In genomic region chr4:4867745-4868505, GRCh38 we compare ENCODE assay signal across 26 cellular contexts. TPM values are rescaled to one million over a fixed set of nuclear protein-coding genes. Genes with fewer than 3 reads are reported as not detected.
DNase-seq lines count a peak whose midpoint lies in the region; ATAC-seq and TF ChIP-seq lines count a peak whose summit lies in the region.
"Had no signal": no experiment of that assay in that cellular context is flagged by ENCODE, and none has a peak within 500 bp of the region (broad histone marks: within the 10 kb centered on the region; RNA-seq: fewer than 3 reads in every experiment).

No MANE protein-coding gene starts in this region.

- H3K27ac Mint-ChIP-seq in GM23338 (no peak overlapping the region), endodermal cell (no peak overlapping the region)
- H3K27ac Mint-ChIP-seq: activated B cell treated with CpG ODN at 0.5 μM for 24 hours had no signal

- H3K27ac ChIP-seq in GM23338 (ENCODE audit: low read depth): no peak overlapping the region
- H3K27ac ChIP-seq in endodermal cell (ENCODE audit: low read depth, low read length): no peak overlapping the region
- peak overlapping the region; percentile 91 for H3K27ac ChIP-seq in trophoblast cell (ENCODE audit: low read depth, low read length)
- H3K27ac ChIP-seq: ascending aorta, cardiac muscle cell, coronary artery, prostate gland, testis had no signal

- peak overlapping the region; percentile 69 for H4K91ac ChIP-seq in trophoblast cell (ENCODE audit: low read depth, low read length)

- H3K4ac ChIP-seq in trophoblast cell (ENCODE audit: low read depth, low read length): peak overlapping the region; percentile 10

- H2AFZ ChIP-seq in GM23338: no peak overlapping the region
- H2AFZ ChIP-seq in trophoblast cell (ENCODE audit: insufficient read depth, low read length, poor library complexity): peak overlapping the region; percentile 46

- peak overlapping the region; percentile 62 for H3K14ac ChIP-seq in trophoblast cell (ENCODE audit: low read length)

- H3K27me3 ChIP-seq in GM23338 (ENCODE audit: insufficient read depth) (peaks cover 100% of the 10 kb centered on the region), endodermal cell (ENCODE audit: control insufficient read depth, insufficient read depth, low read length, poor library complexity, severe bottlenecking) (peaks cover 100% of the 10 kb centered on the region), trophoblast cell (ENCODE audit: insufficient read depth, low read length) (peaks cover 55% of the 10 kb centered on the region)
- H3K27me3 ChIP-seq: MG63, testis had no signal

- H3K4me1 Mint-ChIP-seq in GM23338 (peaks cover 43% of the 10 kb centered on the region), endodermal cell (peaks cover 22% of the 10 kb centered on the region)

- peak overlapping the region; percentile 10 for H2AK5ac ChIP-seq in trophoblast cell (ENCODE audit: low read length)

- H2BK5ac ChIP-seq in trophoblast cell (ENCODE audit: low read depth, low read length, poor library complexity): peak overlapping the region; percentile 60

- H3K27me3 Mint-ChIP-seq in GM23338 (ENCODE audit: insufficient read depth, low read depth, poor library complexity) (peaks cover 28% of the 10 kb centered on the region), endodermal cell (ENCODE audit: insufficient read depth) (peaks cover 27% of the 10 kb centered on the region)

- H4K8ac ChIP-seq in trophoblast cell (ENCODE audit: low read depth, low read length): peak overlapping the region; percentile 79

- H2BK120ac ChIP-seq in trophoblast cell (ENCODE audit: insufficient read depth, low read length, poor library complexity): peak overlapping the region; percentile 34

- H3K9ac ChIP-seq in endodermal cell (ENCODE audit: extremely low read depth, low read length, poor library complexity, severe bottlenecking): no peak overlapping the region
- H3K9ac ChIP-seq in trophoblast cell (ENCODE audit: low read length): no peak overlapping the region

- no peaks in the 10 kb centered on the region; the same call in 2 of the 3 replicates for H3K36me3 Mint-ChIP-seq in GM23338 (ENCODE audit: low read depth)
- no peaks in the 10 kb centered on the region for H3K36me3 Mint-ChIP-seq in endodermal cell (ENCODE audit: low read depth)

- DNase-seq in NCI-H82 (lab: John Stamatoyannopoulos, UW) (peak; percentile 25), NCI-H82 treated with DMSO at 0.1 percent for 48 hours (lab: John Stamatoyannopoulos, UW; ENCODE audit: unreplicated experiment) (no peak), GM23338 (ENCODE audit: low spot score) (no peak), endodermal cell (peak; percentile 46), trophoblast cell (no peak), NAMALWA (ENCODE audit: low spot score) (no peak), RPMI8226 (no peak)
- DNase-seq: 8988T; activated B cell treated with CpG ODN at 0.5 μM for 24 hours; activated gamma-delta T cell treated with Interleukin-2 at 50 U/mL for 16 hours; DMS79; effector CD8-positive, alpha-beta T cell; GDM1; KG1; MG63; NCI-H2029; NCI-H226; stimulated activated naive B cell treated with anti-CD40 and anti-IgM and Interleukin-4, amounts not matched to agents 10 μg/mL and 1 μg/mL and 100 μg/mL, for 72 hours had no signal

- H3K18ac ChIP-seq in trophoblast cell (ENCODE audit: low read length): peak overlapping the region; percentile 77

- peak overlapping the region; percentile 12 for H3K23ac ChIP-seq in trophoblast cell (ENCODE audit: low read length)

- H3K9me3 ChIP-seq in endodermal cell (ENCODE audit: control insufficient read depth, low read length): no peaks in the 10 kb centered on the region
- H3K9me3 ChIP-seq in trophoblast cell (ENCODE audit: insufficient read depth, low read depth, low read length): no peaks in the 10 kb centered on the region
- H3K9me3 ChIP-seq: ascending aorta, MG63, prostate gland, testis, uterus had no signal

- H3K79me2 ChIP-seq in GM23338 (replicated peaks; ENCODE audit: insufficient read depth) (no peaks in the 10 kb centered on the region), trophoblast cell (ENCODE audit: control insufficient read depth, insufficient read depth, low read length, poor library complexity) (no peaks in the 10 kb centered on the region)

- WGBS in endodermal cell (ENCODE audit: insufficient coverage in 1 of 2, insufficient read length in 1 of 2), 2 experiments: 8 to 13% methylated on average over 10 to 25 of the region's 28 CpGs
- WGBS in trophoblast cell (ENCODE audit: extremely low coverage, insufficient coverage, insufficient read length): no CpG with 5 or more reads among the region's 28 CpGs

- no peak overlapping the region for H3K4me3 Mint-ChIP-seq in GM23338
- H3K4me3 Mint-ChIP-seq in endodermal cell: no peak overlapping the region
- H3K4me3 Mint-ChIP-seq: activated B cell treated with CpG ODN at 0.5 μM for 24 hours; stimulated activated naive B cell treated with anti-CD40 and anti-IgM and Interleukin-4, amounts not matched to agents 10 μg/mL and 1 μg/mL and 100 μg/mL, for 72 hours had no signal

- H3K9me2 ChIP-seq in GM23338 (ENCODE audit: insufficient read depth): no peaks in the 10 kb centered on the region

- H3F3A ChIP-seq in GM23338 (replicated peaks; ENCODE audit: low read depth): peaks cover 8% of the 10 kb centered on the region

- peaks cover 5% of the 10 kb centered on the region; the same call in 1 of the 3 replicates for H3K9me3 Mint-ChIP-seq in GM23338
- H3K9me3 Mint-ChIP-seq in endodermal cell: no peaks in the 10 kb centered on the region

- TF ChIP-seq CTCF in GM23338 (conservative IDR thresholded peaks at IDR 0.05; ENCODE audit: low read depth in 2 of 2) (no peak), endodermal cell (conservative IDR thresholded peaks at IDR 0.05) (no peak)

- ATAC-seq in GM23338: no peak
- ATAC-seq in GM19035 (IDR thresholded peaks at IDR 0.05; ENCODE audit: unreplicated experiment): no peak
- ATAC-seq: stimulated activated naive B cell treated with anti-CD40 and anti-IgM and Interleukin-4, amounts not matched to agents 10 μg/mL and 1 μg/mL and 100 μg/mL, for 72 hours had no signal

- peaks cover 25% of the 10 kb centered on the region for H3K79me1 ChIP-seq in trophoblast cell (ENCODE audit: low read length)

- peak overlapping the region; percentile 34 for H4K12ac ChIP-seq in trophoblast cell (ENCODE audit: low read depth, low read length)

- H2BK12ac ChIP-seq in trophoblast cell (ENCODE audit: low read length): peak overlapping the region; percentile 83

- H3K4me1 ChIP-seq in GM23338 (ENCODE audit: insufficient read depth): peaks cover 49% of the 10 kb centered on the region
- no peaks in the 10 kb centered on the region for H3K4me1 ChIP-seq in endodermal cell (ENCODE audit: control insufficient read depth, insufficient read depth, low read length)
- peaks cover 34 to 54% of the 10 kb centered on the region in 2 experiments for H3K4me1 ChIP-seq in trophoblast cell (ENCODE audit: control insufficient read depth in 1 of 2, insufficient read depth in 2 of 2, low read length in 2 of 2)
- H3K4me1 ChIP-seq: prostate gland, uterus had no signal

- peak overlapping the region; percentile 79; the same call in 1 of the 2 replicates for H3K4me2 ChIP-seq in GM23338
- H3K4me2 ChIP-seq in trophoblast cell (ENCODE audit: low read length): peak overlapping the region; percentile 4

- H4K20me1 ChIP-seq in GM23338 (replicated peaks; ENCODE audit: insufficient read depth): peaks cover 59% of the 10 kb centered on the region

- H3K4me3 ChIP-seq in GM23338 (peak overlapping the region; percentile 50; the same call in 1 of the 2 replicates), endodermal cell (ENCODE audit: low read length) (no peak overlapping the region), trophoblast cell (ENCODE audit: low read depth, low read length) (peak overlapping the region; percentile 5)
- H3K4me3 ChIP-seq: MG63, prostate gland had no signal

- H3K36me3 ChIP-seq in GM23338 (ENCODE audit: insufficient read depth) (no peaks in the 10 kb centered on the region; the same call in 1 of the 2 replicates), endodermal cell (ENCODE audit: control insufficient read depth, insufficient read depth, low read length) (no peaks in the 10 kb centered on the region), trophoblast cell (ENCODE audit: control insufficient read depth in 1 of 2, insufficient read depth in 2 of 2, low read length in 2 of 2) (peaks cover 2 to 4% of the 10 kb centered on the region in 2 experiments)
- H3K36me3 ChIP-seq: ascending aorta, cardiac muscle cell, MG63, prostate gland, uterus had no signal

TF ChIP-seq in GM23338, 12 proteins besides CTCF, POLR2A, EP300 and RAD21:
- TF ChIP-seq NANOG (IDR thresholded peaks at IDR 0.05; ENCODE audit: borderline replicate concordance): no peak
- peak; percentile 98 for TF ChIP-seq EZH2 (IDR thresholded peaks at IDR 0.05; ENCODE audit: low read depth, unreplicated experiment)

RNA-seq across cellular contexts. Expression of gene MSX1, which starts 8.5 kb away (rescaled TPM):
- not detected in 2 replicates for total RNA-seq in GM23338 (2014; rRNA removed; shearing (Covaris generic))
- 0.40 and 0.61 TPM in 2 replicates for polyA plus RNA-seq in GM23338 (2016; fragmentation: Nextera tagmentation; extraction: Ambion mirVana)
- 1 to 10 TPM in 1 of 2 donors, under 1 TPM in 1; 0.46 to 1.3 TPM for total RNA-seq in endodermal cell
- 60.2 TPM for polyA plus RNA-seq in endodermal cell (2013, experiment 1 of 2)
- 43.4 TPM for polyA plus RNA-seq in endodermal cell (2013, experiment 2 of 2)
- polyA plus RNA-seq in trophoblast cell (2013): 62.1 and 63.6 TPM in 2 replicates
- total RNA-seq: activated B cell treated with CpG ODN at 0.5 μM for 24 hours; T-helper 1 cell treated with Interleukin-12 subunit alpha and Interleukin-12 subunit beta and Interleukin-4 antibody, amounts not matched to agents 30 ng/mL and 1 ng/mL, for 36 hours had no signal

Comparison
In these comparisons a context has a peak if more than half of its experiments do, and no peak if none do; other contexts are left out.
1. DNase-seq: peak in NCI-H82 (single experiment) and endodermal cell (single experiment); none in NCI-H82 treated with DMSO at 0.1 percent for 48 hours (single experiment), GM23338 (single experiment), trophoblast cell (0 of 2), NAMALWA (single experiment) and RPMI8226 (single experiment).